Comparison of ENCODE assay signal across 22 cellular contexts in the genomic region with DNA sequence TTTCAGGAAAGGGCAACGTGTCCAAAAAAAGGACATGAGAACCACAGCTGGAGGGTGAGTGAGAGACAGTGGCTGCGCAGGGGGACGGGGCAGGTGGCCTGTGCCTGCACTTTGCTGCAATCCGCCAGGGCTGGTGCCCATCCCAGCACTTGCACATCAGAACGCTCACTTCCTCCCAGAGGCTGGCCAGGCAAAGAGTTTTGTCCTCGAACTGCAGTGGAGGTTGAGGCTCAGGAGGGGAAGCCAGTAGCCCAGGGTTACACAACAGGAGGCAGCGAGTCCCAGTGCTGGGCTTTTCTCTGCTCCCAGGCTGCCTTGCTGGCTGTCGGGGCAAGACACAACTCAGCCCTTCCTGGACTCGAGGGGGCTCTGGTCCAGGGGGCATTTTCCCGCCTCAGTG. TPM values are rescaled to one million over a fixed set of nuclear protein-coding genes. Genes with fewer than 3 reads are reported as not detected.
"Had no signal": no experiment of that assay in that cellular context is flagged by ENCODE, and none has a peak within 500 bp of the region (broad histone marks: within the 10 kb centered on the region; RNA-seq: fewer than 3 reads in every experiment).

No MANE protein-coding gene starts in this region.

- H3K36me3 ChIP-seq: esophagus squamous epithelium, suprapubic skin had no signal

- H3K27me3 Mint-ChIP-seq: activated naive CD8-positive, alpha-beta T cell treated with anti-CD3 and anti-CD28 coated beads, Interleukin-2, amount 10 ng/mL, durations not matched to agents 7 days and 5 days; stimulated activated naive CD8-positive, alpha-beta T cell treated with anti-CD3 and anti-CD28 coated beads, Interleukin-15, Interleukin-2, amounts not matched to agents 100 ng/mL and 50 ng/mL, for 24 hours had no signal

- H3K9me3 Mint-ChIP-seq: activated naive CD8-positive, alpha-beta T cell treated with anti-CD3 and anti-CD28 coated beads, Interleukin-2, amount 10 ng/mL, durations not matched to agents 7 days and 5 days; activated T-helper 1 cell treated with anti-CD3 and anti-CD28 coated beads, Interleukin-12 subunit alpha, Interleukin-12 subunit beta, Interleukin-2, Interleukin-4 antibody, amounts not matched to agents 30 ng/mL and 10 ng/mL and 1 ng/mL, durations not matched to agents 14 hours and 24 hours and 36 hours; stimulated activated naive CD8-positive, alpha-beta T cell treated with anti-CD3 and anti-CD28 coated beads, Interleukin-15, Interleukin-2, amounts not matched to agents 100 ng/mL and 50 ng/mL, for 24 hours had no signal

- H3K27ac ChIP-seq: esophagus squamous epithelium, suprapubic skin had no signal

- H3K36me3 Mint-ChIP-seq: activated naive CD8-positive, alpha-beta T cell treated with anti-CD3 and anti-CD28 coated beads, Interleukin-2, amount 10 ng/mL, durations not matched to agents 7 days and 5 days; natural killer cell had no signal

- H3K9me3 ChIP-seq: esophagus squamous epithelium, suprapubic skin had no signal

- H3K4me3 ChIP-seq: esophagus squamous epithelium, smooth muscle cell, suprapubic skin had no signal

- DNase-seq: activated CD4-positive, CD25-positive, alpha-beta regulatory T cell treated with anti-CD3 and anti-CD28 coated beads, Interleukin-2, amount 50 U/mL, for 72 hours; activated naive CD4-positive, alpha-beta T cell; activated naive CD8-positive, alpha-beta T cell treated with anti-CD3 and anti-CD28 coated beads, Interleukin-2, amount 10 ng/mL, durations not matched to agents 7 days and 5 days; cortex of kidney; effector CD4-positive, alpha-beta T cell; esophagus squamous epithelium; hippocampal formation; kidney; left ventricle myocardium superior; mesenchymal stem cell; natural killer cell; occipital lobe; trophoblast cell had no signal

- H3K4me1 Mint-ChIP-seq: natural killer cell had no signal

- ATAC-seq: left ventricle myocardium superior, natural killer cell, right cardiac atrium had no signal

- H3K4me1 ChIP-seq: esophagus squamous epithelium, suprapubic skin had no signal

- H3K27ac Mint-ChIP-seq: activated naive CD8-positive, alpha-beta T cell treated with anti-CD3 and anti-CD28 coated beads, Interleukin-2, amount 10 ng/mL, durations not matched to agents 7 days and 5 days; activated T-helper 1 cell treated with anti-CD3 and anti-CD28 coated beads, Interleukin-12 subunit alpha, Interleukin-12 subunit beta, Interleukin-2, Interleukin-4 antibody, amounts not matched to agents 30 ng/mL and 10 ng/mL and 1 ng/mL, durations not matched to agents 14 hours and 24 hours and 36 hours; natural killer cell; progenitor cell of endocrine pancreas; stimulated activated naive CD8-positive, alpha-beta T cell treated with anti-CD3 and anti-CD28 coated beads, Interleukin-15, Interleukin-2, amounts not matched to agents 100 ng/mL and 50 ng/mL, for 24 hours had no signal

- H3K27me3 ChIP-seq: esophagus squamous epithelium, suprapubic skin had no signal

- H3K4me3 Mint-ChIP-seq: activated naive CD8-positive, alpha-beta T cell treated with anti-CD3 and anti-CD28 coated beads, Interleukin-2, amount 10 ng/mL, durations not matched to agents 7 days and 5 days; activated T-helper 1 cell treated with anti-CD3 and anti-CD28 coated beads, Interleukin-12 subunit alpha, Interleukin-12 subunit beta, Interleukin-2, Interleukin-4 antibody, amounts not matched to agents 30 ng/mL and 10 ng/mL and 1 ng/mL, durations not matched to agents 14 hours and 24 hours and 36 hours; natural killer cell; stimulated activated naive CD8-positive, alpha-beta T cell treated with anti-CD3 and anti-CD28 coated beads, Interleukin-15, Interleukin-2, amounts not matched to agents 100 ng/mL and 50 ng/mL, for 24 hours had no signal

RNA-seq across cellular contexts. Expression of a gene that starts 33.1 kb away (rescaled TPM):
- total RNA-seq: activated CD8-positive, alpha-beta memory T cell treated with anti-CD3 and anti-CD28 coated beads for 36 hours; activated naive CD8-positive, alpha-beta T cell treated with anti-CD3 and anti-CD28 coated beads, Interleukin-2, amount 10 ng/mL, durations not matched to agents 7 days and 5 days; activated T-helper 1 cell treated with anti-CD3 and anti-CD28 coated beads, Interleukin-12 subunit alpha, Interleukin-12 subunit beta, Interleukin-2, Interleukin-4 antibody, amounts not matched to agents 30 ng/mL and 10 ng/mL and 1 ng/mL, durations not matched to agents 14 hours and 24 hours and 36 hours; endothelial cell of umbilical vein; esophagus squamous epithelium; fibroblast of villous mesenchyme; natural killer cell; suprapubic skin had no signal
- polyA plus RNA-seq: endothelial cell of umbilical vein had no signal
